28 cellular contexts compared by ENCODE assay signal in genomic region chr1:228853637-228854036, GRCh38.
"Had no signal": no experiment of that assay in that cellular context is flagged by ENCODE, and none has a peak within 500 bp of the region (broad histone marks: within the 10 kb centered on the region; RNA-seq: fewer than 3 reads in every experiment).

No MANE protein-coding gene starts in this region.

- H3K27me3 Mint-ChIP-seq: progenitor cell of endocrine pancreas; stimulated activated naive CD8-positive, alpha-beta T cell treated with anti-CD3 and anti-CD28 coated beads, Interleukin-15, Interleukin-2, amounts not matched to agents 100 ng/mL and 50 ng/mL, for 24 hours had no signal

- FAIRE-seq: colon, endometrium, keratinocyte had no signal

- H3K27me3 ChIP-seq: esophagus squamous epithelium, upper lobe of right lung had no signal

- H3K36me3 Mint-ChIP-seq: activated CD4-positive, alpha-beta memory T cell treated with anti-CD3 and anti-CD28 coated beads for 36 hours; activated naive CD4-positive, alpha-beta T cell treated with anti-CD3 and anti-CD28 coated beads, Interleukin-2, amount 50 U/mL, for 72 hours; natural killer cell treated with Interleukin-12 subunit alpha and Interleukin-12 subunit beta and Interleukin-15 and Interleukin-18, amount 100 ng/mL, for 72 hours; stimulated activated effector memory CD8-positive, alpha-beta T cell treated with anti-CD3 and anti-CD28 coated beads, Interleukin-12 subunit alpha, Interleukin-12 subunit beta, amount 100 ng/mL, for 72 hours had no signal

- H3K27ac Mint-ChIP-seq: activated CD4-positive, alpha-beta memory T cell treated with anti-CD3 and anti-CD28 coated beads for 36 hours; activated CD4-positive, alpha-beta T cell treated with anti-CD3 and anti-CD28 coated beads, Interleukin-2, amount 10 ng/mL, durations not matched to agents 24 days and 14 days; activated naive CD4-positive, alpha-beta T cell treated with anti-CD3 and anti-CD28 coated beads, Interleukin-2, amount 50 U/mL, for 72 hours; activated T-helper 2 cell treated with anti-CD3 and anti-CD28 coated beads, Interferon-gamma antibody, Interleukin-2, Interleukin-4, amounts not matched to agents 10 μg/mL and 5 μg/mL and 100 μg/mL, durations not matched to agents 14 hours and 24 hours and 36 hours; natural killer cell treated with Interleukin-12 subunit alpha and Interleukin-12 subunit beta and Interleukin-15 and Interleukin-18, amount 100 ng/mL, for 72 hours; progenitor cell of endocrine pancreas; stimulated activated effector memory CD8-positive, alpha-beta T cell treated with anti-CD3 and anti-CD28 coated beads, Interleukin-12 subunit alpha, Interleukin-12 subunit beta, amount 100 ng/mL, for 72 hours; stimulated activated naive CD8-positive, alpha-beta T cell treated with anti-CD3 and anti-CD28 coated beads, Interleukin-15, Interleukin-2, amounts not matched to agents 100 ng/mL and 50 ng/mL, for 24 hours; T-helper 1 cell treated with Interleukin-12 subunit alpha and Interleukin-12 subunit beta and Interleukin-4 antibody, amounts not matched to agents 30 μg/mL and 1 μg/mL, for 36 hours had no signal

- H3K27ac ChIP-seq: epithelial cell of prostate, esophagus squamous epithelium, skin epidermis, upper lobe of right lung, WERI-Rb-1 had no signal

- ATAC-seq: activated CD4-positive, CD25-positive, alpha-beta regulatory T cell treated with anti-CD3 and anti-CD28 coated beads, Interleukin-2, amount 50 U/mL, for 24 hours; activated naive CD4-positive, alpha-beta T cell treated with anti-CD3 and anti-CD28 coated beads, Interleukin-2, amount 50 U/mL, for 72 hours; left cardiac atrium; left ventricle myocardium superior; mucosa of descending colon; natural killer cell treated with Interleukin-12 subunit alpha and Interleukin-12 subunit beta and Interleukin-15 and Interleukin-18, amount 100 ng/mL, for 72 hours; sciatic nerve; stimulated activated effector memory CD8-positive, alpha-beta T cell treated with anti-CD3 and anti-CD28 coated beads, Interleukin-12 subunit alpha, Interleukin-12 subunit beta, amount 100 ng/mL, for 72 hours; upper lobe of right lung had no signal

- H3K4me1 ChIP-seq: esophagus squamous epithelium, upper lobe of right lung had no signal

- H3K36me3 ChIP-seq: esophagus squamous epithelium, upper lobe of right lung, WERI-Rb-1 had no signal

- H3K9me3 ChIP-seq: mucosa of descending colon, upper lobe of right lung had no signal

- H3K4me3 Mint-ChIP-seq: activated CD4-positive, alpha-beta memory T cell treated with anti-CD3 and anti-CD28 coated beads for 36 hours; activated CD4-positive, alpha-beta T cell treated with anti-CD3 and anti-CD28 coated beads, Interleukin-2, amount 10 ng/mL, durations not matched to agents 24 days and 14 days; natural killer cell treated with Interleukin-12 subunit alpha and Interleukin-12 subunit beta and Interleukin-15 and Interleukin-18, amount 100 ng/mL, for 72 hours; stimulated activated effector memory CD8-positive, alpha-beta T cell treated with anti-CD3 and anti-CD28 coated beads, Interleukin-12 subunit alpha, Interleukin-12 subunit beta, amount 100 ng/mL, for 72 hours; stimulated activated naive CD8-positive, alpha-beta T cell treated with anti-CD3 and anti-CD28 coated beads, Interleukin-15, Interleukin-2, amounts not matched to agents 100 ng/mL and 50 ng/mL, for 24 hours; T-helper 1 cell treated with Interleukin-12 subunit alpha and Interleukin-12 subunit beta and Interleukin-4 antibody, amounts not matched to agents 30 μg/mL and 1 μg/mL, for 36 hours had no signal

- H3K4me1 Mint-ChIP-seq: activated CD4-positive, alpha-beta T cell treated with anti-CD3 and anti-CD28 coated beads, Interleukin-2, amount 10 ng/mL, durations not matched to agents 24 days and 14 days had no signal

- H3K9me3 Mint-ChIP-seq: activated CD4-positive, alpha-beta memory T cell treated with anti-CD3 and anti-CD28 coated beads for 36 hours; activated CD4-positive, alpha-beta T cell treated with anti-CD3 and anti-CD28 coated beads, Interleukin-2, amount 10 ng/mL, durations not matched to agents 24 days and 14 days; activated T-helper 2 cell treated with anti-CD3 and anti-CD28 coated beads, Interferon-gamma antibody, Interleukin-2, Interleukin-4, amounts not matched to agents 10 μg/mL and 5 μg/mL and 100 μg/mL, durations not matched to agents 14 hours and 24 hours and 36 hours; natural killer cell treated with Interleukin-12 subunit alpha and Interleukin-12 subunit beta and Interleukin-15 and Interleukin-18, amount 100 ng/mL, for 72 hours; stimulated activated effector memory CD8-positive, alpha-beta T cell treated with anti-CD3 and anti-CD28 coated beads, Interleukin-12 subunit alpha, Interleukin-12 subunit beta, amount 100 ng/mL, for 72 hours; stimulated activated naive CD8-positive, alpha-beta T cell treated with anti-CD3 and anti-CD28 coated beads, Interleukin-15, Interleukin-2, amounts not matched to agents 100 ng/mL and 50 ng/mL, for 24 hours; T-helper 1 cell treated with Interleukin-12 subunit alpha and Interleukin-12 subunit beta and Interleukin-4 antibody, amounts not matched to agents 30 μg/mL and 1 μg/mL, for 36 hours had no signal

- DNase-seq: activated CD4-positive, alpha-beta memory T cell treated with anti-CD3 and anti-CD28 coated beads for 36 hours; activated CD4-positive, alpha-beta T cell treated with anti-CD3 and anti-CD28 coated beads, Interleukin-2, amount 10 ng/mL, durations not matched to agents 24 days and 14 days; activated T-cell treated with anti-CD3 and anti-CD28 coated beads, Interleukin-2, amount 50 U/mL, for 48 hours; dermis blood vessel endothelial cell; effector CD8-positive, alpha-beta T cell; esophagus squamous epithelium; foreskin melanocyte; left cardiac atrium; left ventricle myocardium superior; mucosa of descending colon; stimulated activated CD4-positive, alpha-beta T cell treated with anti-CD3 and anti-CD28 coated beads, Interleukin-4, amount 100 ng/mL, for 24 hours; T-helper 9 cell; upper lobe of right lung; WERI-Rb-1 had no signal

- H3K4me3 ChIP-seq: esophagus squamous epithelium, mucosa of descending colon, skin epidermis, upper lobe of right lung had no signal
